Comparison of ENCODE assay signal across 8 cellular contexts in the genomic region with DNA sequence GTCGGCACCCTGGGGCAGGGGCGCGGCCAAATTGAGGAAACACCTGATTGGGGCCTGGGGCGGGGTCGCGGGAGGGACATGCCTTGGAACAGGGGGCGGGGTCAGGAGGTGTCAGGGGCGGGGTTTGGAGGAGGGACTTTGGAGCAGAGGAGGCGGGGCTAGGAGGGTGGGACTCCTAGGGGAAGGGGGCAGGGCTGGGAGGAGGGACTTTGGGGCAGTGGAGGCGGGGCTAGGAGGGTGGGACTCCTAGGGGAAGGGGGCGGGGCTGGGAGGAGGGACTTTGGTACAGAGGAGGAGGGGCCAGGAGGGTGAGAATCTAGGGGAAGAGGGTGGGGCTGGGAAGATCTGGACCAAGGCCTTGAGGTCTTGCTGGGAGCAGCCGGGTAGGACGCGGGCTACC. TPM values are rescaled to one million over a fixed set of nuclear protein-coding genes. Genes with fewer than 3 reads are reported as not detected.
DNase-seq lines count a peak whose midpoint lies in the region; ATAC-seq and TF ChIP-seq lines count a peak whose summit lies in the region.

No MANE protein-coding gene starts in this region.

- H3K4me3 ChIP-seq in OCI-LY7 (ENCODE audit: low read depth, low read length, poor library complexity, severe bottlenecking) (no peak overlapping the region), gastrocnemius medialis (peak overlapping the region in 2 of 4 donors; percentile 32 to 35)

- no peaks in the 10 kb centered on the region for H3K9me3 Mint-ChIP-seq in activated T-helper 2 cell treated with anti-CD3 and anti-CD28 coated beads, Interferon-gamma antibody, Interleukin-2, Interleukin-4, amounts not matched to agents 10 μg/mL and 5 μg/mL and 100 μg/mL, durations not matched to agents 14 hours and 24 hours and 36 hours

- CTCF ChIA-PET in OCI-LY7 (lab: Charles Lee; ENCODE audit: unreplicated experiment): no interaction called here

- TF ChIP-seq CTCF in GM13976 (IDR thresholded peaks at IDR 0.05; ENCODE audit: borderline replicate concordance, control extremely low read depth, extremely low read depth, insufficient read depth, missing control alignments): no peak
- no peak for TF ChIP-seq CTCF in OCI-LY7 (conservative IDR thresholded peaks at IDR 0.05; ENCODE audit: low read length)
- TF ChIP-seq CTCF in gastrocnemius medialis (IDR thresholded peaks at IDR 0.05 in 4 of 5, conservative IDR thresholded peaks at IDR 0.05 in 1 of 5): no peak

- H3K9me3 ChIP-seq in OCI-LY7 (ENCODE audit: low read length): no peaks in the 10 kb centered on the region
- no peaks in the 10 kb centered on the region for H3K9me3 ChIP-seq in gastrocnemius medialis

- no peak for TF ChIP-seq POLR2A in gastrocnemius medialis (IDR thresholded peaks at IDR 0.05)

- H3K4me2 ChIP-seq in OCI-LY7 (ENCODE audit: low read length): no peak overlapping the region

- no peaks in the 10 kb centered on the region for H3K79me2 ChIP-seq in OCI-LY7 (ENCODE audit: insufficient read depth, low read depth, low read length)

- H3K4me1 Mint-ChIP-seq in activated T-helper 2 cell treated with anti-CD3 and anti-CD28 coated beads, Interferon-gamma antibody, Interleukin-2, Interleukin-4, amounts not matched to agents 10 μg/mL and 5 μg/mL and 100 μg/mL, durations not matched to agents 14 hours and 24 hours and 36 hours (ENCODE audit: low read depth): peaks cover 26% of the 10 kb centered on the region

- H3K27me3 Mint-ChIP-seq in activated T-helper 2 cell treated with anti-CD3 and anti-CD28 coated beads, Interferon-gamma antibody, Interleukin-2, Interleukin-4, amounts not matched to agents 10 μg/mL and 5 μg/mL and 100 μg/mL, durations not matched to agents 14 hours and 24 hours and 36 hours (ENCODE audit: low read depth): peaks cover 18% of the 10 kb centered on the region

- H3K27me3 ChIP-seq in gastrocnemius medialis: peaks cover 32 to 48% (median 40%) of the 10 kb centered on the region in 3 donors

- H4K20me1 ChIP-seq in OCI-LY7 (ENCODE audit: insufficient read depth, low read length): no peaks in the 10 kb centered on the region

- intact Hi-C loops in OCI-LY7 (cut with micrococcal nuclease; ENCODE audit: unreplicated experiment): no loop called here
- intact Hi-C loops in activated T-helper 2 cell treated with anti-CD3 and anti-CD28 coated beads, Interferon-gamma antibody, Interleukin-2, Interleukin-4, amounts not matched to agents 10 μg/mL and 5 μg/mL and 100 μg/mL, durations not matched to agents 14 hours and 24 hours and 36 hours (cut with micrococcal nuclease): no loop called here
- intact Hi-C loops in gastrocnemius medialis (cut with DNase I; ENCODE audit: low total_unique reads): no loop called here

- H3K4me1 ChIP-seq in OCI-LY7 (ENCODE audit: insufficient read depth, low read length, poor library complexity, severe bottlenecking) (no peaks in the 10 kb centered on the region), gastrocnemius medialis (peaks cover 0 to 7% of the 10 kb centered on the region in 2 donors)

- no peak overlapping the region for H2AFZ ChIP-seq in OCI-LY7 (ENCODE audit: low read length)

- H3K36me3 ChIP-seq in OCI-LY7 (ENCODE audit: insufficient read depth, low read length) (no peaks in the 10 kb centered on the region), gastrocnemius medialis (no peaks in the 10 kb centered on the region)

- DNase-seq in GM13976 (ENCODE audit: low spot score): peak; percentile 85
- peak; percentile 92 for DNase-seq in OCI-LY7 (ENCODE audit: low spot score)
- peak; percentile 65 for DNase-seq in activated T-helper 2 cell treated with anti-CD3 and anti-CD28 coated beads, Interferon-gamma antibody, Interleukin-2, Interleukin-4, amounts not matched to agents 10 μg/mL and 5 μg/mL and 100 μg/mL, durations not matched to agents 14 hours and 24 hours and 36 hours (ENCODE audit: low spot score)
- peak; percentile 42 for DNase-seq in globus pallidus (ENCODE audit: low spot score)
- peak; percentile 52 to 64 for DNase-seq in gastrocnemius medialis
- no peak for DNase-seq in NCI-H2081 treated with DMSO at 0.1 percent for 48 hours (lab: John Stamatoyannopoulos, UW)
- DNase-seq in NCI-H1092 (lab: John Stamatoyannopoulos, UW): no peak

- no peak overlapping the region for H3K27ac Mint-ChIP-seq in activated T-helper 2 cell treated with anti-CD3 and anti-CD28 coated beads, Interferon-gamma antibody, Interleukin-2, Interleukin-4, amounts not matched to agents 10 μg/mL and 5 μg/mL and 100 μg/mL, durations not matched to agents 14 hours and 24 hours and 36 hours

- no peak overlapping the region for H3K27ac ChIP-seq in OCI-LY7 (ENCODE audit: low read depth, low read length, poor library complexity, severe bottlenecking)
- H3K27ac ChIP-seq in gastrocnemius medialis: no peak overlapping the region

- no peaks in the 10 kb centered on the region for H3K9me2 ChIP-seq in OCI-LY7 (ENCODE audit: insufficient read depth, low read length)

- in situ Hi-C loops in GM13976 (cut with MboI; ENCODE audit: low sequenced_read_pairs, unreplicated experiment) (no loop called here), gastrocnemius medialis (cut with MboI; ENCODE audit: low sequenced_read_pairs in 4 of 4) (no loop called here)

- ATAC-seq in gastrocnemius medialis (peak; percentile 32 to 74), GM21576 (IDR thresholded peaks at IDR 0.05; ENCODE audit: unreplicated experiment) (no peak)

- POLR2A ChIA-PET in OCI-LY7 (lab: Charles Lee): no interaction called here

- no TSS peak for BruUV-seq in OCI-LY7 (replicated peaks; lab: Mats Ljungman, UMichigan)

- peak overlapping the region; percentile 56 for H3K4me3 Mint-ChIP-seq in activated T-helper 2 cell treated with anti-CD3 and anti-CD28 coated beads, Interferon-gamma antibody, Interleukin-2, Interleukin-4, amounts not matched to agents 10 μg/mL and 5 μg/mL and 100 μg/mL, durations not matched to agents 14 hours and 24 hours and 36 hours (ENCODE audit: low read depth)

- H3K36me3 Mint-ChIP-seq in activated T-helper 2 cell treated with anti-CD3 and anti-CD28 coated beads, Interferon-gamma antibody, Interleukin-2, Interleukin-4, amounts not matched to agents 10 μg/mL and 5 μg/mL and 100 μg/mL, durations not matched to agents 14 hours and 24 hours and 36 hours (ENCODE audit: low read depth): no peaks in the 10 kb centered on the region

RNA-seq across cellular contexts. Expression of a gene that starts 21.9 kb away (rescaled TPM):
- total RNA-seq in OCI-LY7 (2014; rRNA removed; shearing (Covaris generic)): not detected in 2 replicates
- total RNA-seq in OCI-LY7 (2022) (0.06 and 0.11 TPM in 2 replicates), gastrocnemius medialis (under 1 TPM in 3 of 4 donors, not detected in 1; 0.07 to 0.27 (median 0.09) TPM)
- 0.34 and 0.39 TPM in 2 replicates for total RNA-seq in activated T-helper 2 cell treated with anti-CD3 and anti-CD28 coated beads, Interferon-gamma antibody, Interleukin-2, Interleukin-4, amounts not matched to agents 10 μg/mL and 5 μg/mL and 100 μg/mL, durations not matched to agents 14 hours and 24 hours and 36 hours

RNA-seq across cellular contexts. Expression of a gene that starts 24.0 kb away (rescaled TPM):
- 26.2 and 38.8 TPM in 2 replicates for total RNA-seq in OCI-LY7 (2014; rRNA removed; shearing (Covaris generic))
- 63.8 and 74.0 TPM in 2 replicates for total RNA-seq in OCI-LY7 (2022)
- 80.2 and 87.8 TPM in 2 replicates for total RNA-seq in activated T-helper 2 cell treated with anti-CD3 and anti-CD28 coated beads, Interferon-gamma antibody, Interleukin-2, Interleukin-4, amounts not matched to agents 10 μg/mL and 5 μg/mL and 100 μg/mL, durations not matched to agents 14 hours and 24 hours and 36 hours
- total RNA-seq in gastrocnemius medialis: 10 to 100 TPM; 44.9 to 64.7 (median 54.0) TPM

RNA-seq across cellular contexts. Expression of a gene that starts 30.4 kb away (rescaled TPM):
- total RNA-seq in OCI-LY7 (2014; rRNA removed; shearing (Covaris generic)): 34.4 and 35.8 TPM in 2 replicates
- total RNA-seq in OCI-LY7 (2022): 26.3 and 32.1 TPM in 2 replicates
- 77.6 and 77.8 TPM in 2 replicates for total RNA-seq in activated T-helper 2 cell treated with anti-CD3 and anti-CD28 coated beads, Interferon-gamma antibody, Interleukin-2, Interleukin-4, amounts not matched to agents 10 μg/mL and 5 μg/mL and 100 μg/mL, durations not matched to agents 14 hours and 24 hours and 36 hours
- total RNA-seq in gastrocnemius medialis: 10 to 100 TPM; 27.8 to 36.0 (median 31.2) TPM

RNA-seq across cellular contexts. Expression of a gene that starts 40.0 kb away (rescaled TPM):
- 0.57 and 0.85 TPM in 2 replicates for total RNA-seq in OCI-LY7 (2014; rRNA removed; shearing (Covaris generic))
- 2.5 and 2.6 TPM in 2 replicates for total RNA-seq in OCI-LY7 (2022)
- total RNA-seq in activated T-helper 2 cell treated with anti-CD3 and anti-CD28 coated beads, Interferon-gamma antibody, Interleukin-2, Interleukin-4, amounts not matched to agents 10 μg/mL and 5 μg/mL and 100 μg/mL, durations not matched to agents 14 hours and 24 hours and 36 hours: 2.0 and 2.1 TPM in 2 replicates
- total RNA-seq in gastrocnemius medialis: 1 to 10 TPM in 2 of 4 donors, under 1 TPM in 2; 0.19 to 1.9 (median 0.92) TPM

RNA-seq across cellular contexts. Expression of a gene that starts 51.2 kb away (rescaled TPM):
- 0.38 and 0.51 TPM in 2 replicates for total RNA-seq in OCI-LY7 (2014; rRNA removed; shearing (Covaris generic))
- total RNA-seq in OCI-LY7 (2022): 1.0 and 1.2 TPM in 2 replicates
- not detected in 2 replicates for total RNA-seq in activated T-helper 2 cell treated with anti-CD3 and anti-CD28 coated beads, Interferon-gamma antibody, Interleukin-2, Interleukin-4, amounts not matched to agents 10 μg/mL and 5 μg/mL and 100 μg/mL, durations not matched to agents 14 hours and 24 hours and 36 hours
- not detected for total RNA-seq in gastrocnemius medialis

Comparison
In these comparisons a context has a peak if more than half of its experiments do, and no peak if none do; other contexts are left out.
1. DNase-seq: peak in GM13976 (single experiment), OCI-LY7 (single experiment), activated T-helper 2 cell treated with anti-CD3 and anti-CD28 coated beads, Interferon-gamma antibody, Interleukin-2, Interleukin-4, amounts not matched to agents 10 μg/mL and 5 μg/mL and 100 μg/mL, durations not matched to agents 14 hours and 24 hours and 36 hours (single experiment), globus pallidus (single experiment) and gastrocnemius medialis (2 of 2); none in NCI-H2081 treated with DMSO at 0.1 percent for 48 hours (single experiment) and NCI-H1092 (single experiment).